In genomic region chr7:30452278-30452930, GRCh38 we compare ENCODE assay signal across 26 cellular contexts.
"Had no signal": no experiment of that assay in that cellular context is flagged by ENCODE, and none has a peak within 500 bp of the region (broad histone marks: within the 10 kb centered on the region; RNA-seq: fewer than 3 reads in every experiment).

No MANE protein-coding gene starts in this region.

- H3K9me3 ChIP-seq: heart right ventricle, left lung, pancreas, prostate gland, spleen, tibial nerve, upper lobe of left lung had no signal

- H3K79me2 ChIP-seq: hepatocyte had no signal

- H3K9ac ChIP-seq: neural progenitor cell had no signal

- H3K27ac Mint-ChIP-seq: mesothelial cell of epicardium; natural killer cell; stimulated activated memory B cell treated with anti-CD40 and anti-IgM and Interleukin-4, amounts not matched to agents 10 μg/mL and 1 μg/mL and 100 μg/mL, for 72 hours; stimulated activated naive CD8-positive, alpha-beta T cell treated with anti-CD3 and anti-CD28 coated beads, Interleukin-15, amount 100 ng/mL, for 72 hours had no signal

- H3K36me3 Mint-ChIP-seq: natural killer cell, neural progenitor cell had no signal

- H3K4me1 Mint-ChIP-seq: mesothelial cell of epicardium; natural killer cell; stimulated activated memory B cell treated with anti-CD40 and anti-IgM and Interleukin-4, amounts not matched to agents 10 μg/mL and 1 μg/mL and 100 μg/mL, for 72 hours; stimulated activated naive CD8-positive, alpha-beta T cell treated with anti-CD3 and anti-CD28 coated beads, Interleukin-15, amount 100 ng/mL, for 72 hours had no signal

- DNase-seq: heart right ventricle; kidney glomerular epithelial cell; left colon; naive B cell; natural killer cell; nephron progenitor cell; pancreas; retina; small intestine; spleen; stimulated activated CD4-positive, alpha-beta T cell treated with anti-CD3 and anti-CD28 coated beads, Interleukin-2, amount 100 ng/mL, for 48 hours; stimulated activated CD4-positive, alpha-beta T cell treated with anti-CD3 and anti-CD28 coated beads, Interleukin-4, amount 100 ng/mL, for 4 hours; stimulated activated CD8-positive, alpha-beta memory T cell treated with anti-CD3 and anti-CD28 coated beads, Interleukin-4, amount 100 ng/mL, for 48 hours; stimulated activated naive CD4-positive, alpha-beta T cell treated with Interleukin-2 at 50 U/mL for 16 hours; stimulated activated naive CD8-positive, alpha-beta T cell treated with anti-CD3 and anti-CD28 coated beads, Interleukin-15, amount 100 ng/mL, for 72 hours; substantia nigra had no signal

- H3K4me3 Mint-ChIP-seq: mesothelial cell of epicardium; naive B cell; natural killer cell; nephron progenitor cell; neural progenitor cell; stimulated activated memory B cell treated with anti-CD40 and anti-IgM and Interleukin-4, amounts not matched to agents 10 μg/mL and 1 μg/mL and 100 μg/mL, for 72 hours; stimulated activated naive CD8-positive, alpha-beta T cell treated with anti-CD3 and anti-CD28 coated beads, Interleukin-15, amount 100 ng/mL, for 72 hours had no signal

- H3K27me3 Mint-ChIP-seq: naive B cell; stimulated activated memory B cell treated with anti-CD40 and anti-IgM and Interleukin-4, amounts not matched to agents 10 μg/mL and 1 μg/mL and 100 μg/mL, for 72 hours; stimulated activated naive CD8-positive, alpha-beta T cell treated with anti-CD3 and anti-CD28 coated beads, Interleukin-15, amount 100 ng/mL, for 72 hours had no signal

- FAIRE-seq: keratinocyte, pancreas, small intestine had no signal

- H3K36me3 ChIP-seq: neural progenitor cell, pancreas, prostate gland had no signal

- H3K27me3 ChIP-seq: heart right ventricle, hepatocyte, left lung, neural progenitor cell, pancreas, spleen, tibial nerve, upper lobe of left lung had no signal

- H3K9me3 Mint-ChIP-seq: mesothelial cell of epicardium; naive B cell; natural killer cell; nephron progenitor cell; neural progenitor cell; stimulated activated memory B cell treated with anti-CD40 and anti-IgM and Interleukin-4, amounts not matched to agents 10 μg/mL and 1 μg/mL and 100 μg/mL, for 72 hours; stimulated activated naive CD8-positive, alpha-beta T cell treated with anti-CD3 and anti-CD28 coated beads, Interleukin-15, amount 100 ng/mL, for 72 hours had no signal

- H3K4me1 ChIP-seq: neural progenitor cell, prostate gland, upper lobe of left lung had no signal

- H3K4me3 ChIP-seq: heart right ventricle, hepatocyte, left lung, lung, neural progenitor cell, pancreas, prostate gland, spleen, tibial nerve, upper lobe of left lung had no signal

- H3K4me2 ChIP-seq: hepatocyte, neural progenitor cell had no signal

- H2AFZ ChIP-seq: hepatocyte, neural progenitor cell had no signal

- H3K27ac ChIP-seq: hepatocyte, left lung, neural progenitor cell, pancreas, prostate gland, tibial nerve had no signal
